ENCODE assay signal across 12 cellular contexts in genomic region chr6:46735720-46736031, GRCh38. TPM values are rescaled to one million over a fixed set of nuclear protein-coding genes. Genes with fewer than 3 reads are reported as not detected.
A peak's percentile ranks its signal among the peaks of the same experiment; 100 is the strongest.
DNase-seq lines count a peak whose midpoint lies in the region; ATAC-seq, FAIRE-seq and TF ChIP-seq lines count a peak whose summit lies in the region.
"Had no signal": no experiment of that assay in that cellular context is flagged by ENCODE, and none has a peak within 500 bp of the region (broad histone marks: within the 10 kb centered on the region; RNA-seq: fewer than 3 reads in every experiment).

No MANE protein-coding gene starts in this region.

- FAIRE-seq in endothelial cell of umbilical vein (lab: Jason Lieb, UNC): no peak

- H3K9me1 ChIP-seq in endothelial cell of umbilical vein (replicated peaks; ENCODE audit: control insufficient read depth, extremely low read depth, insufficient read depth, low read length): no peaks in the 10 kb centered on the region

- H3K9me3 ChIP-seq in PC-9 (ENCODE audit: insufficient read depth, low read depth): no peaks in the 10 kb centered on the region
- no peaks in the 10 kb centered on the region for H3K9me3 ChIP-seq in endothelial cell of umbilical vein (replicated peaks; ENCODE audit: control insufficient read depth, insufficient read depth, low read length)
- no peaks in the 10 kb centered on the region for H3K9me3 ChIP-seq in mucosa of stomach (ENCODE audit: control insufficient read depth, low read length)
- H3K9me3 ChIP-seq in thyroid gland: no peaks in the 10 kb centered on the region

- no peaks in the 10 kb centered on the region for H3K36me3 ChIP-seq in PC-9 (ENCODE audit: low read depth)
- H3K36me3 ChIP-seq in endothelial cell of umbilical vein (ENCODE audit: control insufficient read depth in 2 of 2, extremely low read depth in 1 of 2, insufficient read depth in 2 of 2, low read length in 2 of 2): no peaks in the 10 kb centered on the region
- H3K36me3 ChIP-seq in mucosa of stomach (ENCODE audit: control insufficient read depth, insufficient read depth, low read length): no peaks in the 10 kb centered on the region
- no peaks in the 10 kb centered on the region for H3K36me3 ChIP-seq in thyroid gland

- H3K4me1 ChIP-seq in PC-9 (replicated peaks; ENCODE audit: insufficient read depth) (peaks cover 35% of the 10 kb centered on the region), endothelial cell of umbilical vein (ENCODE audit: control insufficient read depth, extremely low read depth, insufficient read depth, low read length) (peaks cover 5% of the 10 kb centered on the region), mucosa of stomach (ENCODE audit: control insufficient read depth, insufficient read depth, low read length) (peaks cover 24% of the 10 kb centered on the region), thyroid gland (peaks cover 7 to 10% of the 10 kb centered on the region in 2 donors)

- peak overlapping the region; percentile 97 for H3K4me2 ChIP-seq in PC-9
- H3K4me2 ChIP-seq in endothelial cell of umbilical vein (ENCODE audit: insufficient read depth, low read length): peak overlapping the region; percentile 86

- no peaks in the 10 kb centered on the region for H4K20me1 ChIP-seq in PC-9 (ENCODE audit: insufficient read depth)
- H4K20me1 ChIP-seq in endothelial cell of umbilical vein (replicated peaks; ENCODE audit: control insufficient read depth, extremely low read depth, insufficient read depth, low read length): no peaks in the 10 kb centered on the region

- H3K9me2 ChIP-seq in PC-9 (ENCODE audit: insufficient read depth): no peaks in the 10 kb centered on the region

- 19 to 26% methylated on average over 8 of the region's 8 CpGs for WGBS in thyroid gland, 2 donors

- TF ChIP-seq CTCF in PC-9 (conservative IDR thresholded peaks at IDR 0.05) (no peak), endothelial cell of umbilical vein (IDR thresholded peaks at IDR 0.05; ENCODE audit: extremely low read depth in 1 of 2, insufficient read depth in 1 of 2, low read depth in 1 of 2, low read length in 2 of 2) (no peak), thyroid gland (IDR thresholded peaks at IDR 0.05) (no peak)

- intact Hi-C loops in PC-9 (cut with micrococcal nuclease; ENCODE audit: unreplicated experiment) (no loop called here), endothelial cell of umbilical vein (cut with micrococcal nuclease) (no loop called here), thyroid gland (cut with DNase I) (no loop called here)

- no peak overlapping the region for H3K27ac ChIP-seq in PC-9
- no peak overlapping the region for H3K27ac ChIP-seq in endothelial cell of umbilical vein (ENCODE audit: insufficient read depth, low read depth, low read length)
- peak overlapping the region in 1 of 3 donors; percentile 75 for H3K27ac ChIP-seq in thyroid gland
- H3K27ac ChIP-seq: SK-N-MC had no signal

- H3K9ac ChIP-seq in endothelial cell of umbilical vein (replicated peaks; ENCODE audit: extremely low read depth, insufficient read depth, low read length): no peak overlapping the region
- no peak overlapping the region for H3K9ac ChIP-seq in mucosa of stomach (ENCODE audit: low read length)

- DNase-seq in PC-9 (no peak), endothelial cell of umbilical vein (ENCODE audit: low read depth, low spot score) (no peak), thyroid gland (no peak), middle frontal gyrus (ENCODE audit: extremely low spot score, low spot score) (no peak), RPMI8226 (no peak)
- no peak for DNase-seq in activated CD4-positive, alpha-beta T cell treated with anti-CD3 and anti-CD28 coated beads, Interleukin-2, amount 50 U/mL, for 4 hours
- DNase-seq: cortex of kidney; NCI-H2081; stimulated activated CD4-positive, alpha-beta T cell treated with anti-CD3 and anti-CD28 coated beads, Interleukin-2, amount 100 ng/mL, for 24 hours had no signal

- H2AFZ ChIP-seq in PC-9 (peak overlapping the region; percentile 92), endothelial cell of umbilical vein (ENCODE audit: low read depth, low read length) (no peak overlapping the region)

- H3K4me3 ChIP-seq in PC-9: peak overlapping the region; percentile 76
- H3K4me3 ChIP-seq in endothelial cell of umbilical vein (replicated peaks in 1 of 3; ENCODE audit: insufficient read depth in 1 of 3, low read depth in 1 of 3, low read length in 3 of 3): no peak overlapping the region
- peak overlapping the region; percentile 2 for H3K4me3 ChIP-seq in mucosa of stomach (ENCODE audit: low read length)
- peak overlapping the region in 2 of 3 donors; percentile 60 to 76 for H3K4me3 ChIP-seq in thyroid gland (replicated peaks in 1 of 3)
- H3K4me3 ChIP-seq: SK-N-MC had no signal

- no peak for TF ChIP-seq POLR2A in endothelial cell of umbilical vein (IDR thresholded peaks at IDR 0.05; ENCODE audit: low read depth, low read length)
- no peak for TF ChIP-seq POLR2A in thyroid gland (IDR thresholded peaks at IDR 0.05)

- POLR2A ChIA-PET in PC-9 (lab: Charles Lee; ENCODE audit: unreplicated experiment) (interaction anchor here (0.6 kb wide), 1 partner anchor 70 kb away, joined by 4 read pairs; no protein-coding TSS in a partner anchor), endothelial cell of umbilical vein (lab: Charles Lee) (no interaction called here)

- H3K27me3 ChIP-seq in PC-9 (ENCODE audit: insufficient read depth, low read depth) (no peaks in the 10 kb centered on the region), endothelial cell of umbilical vein (ENCODE audit: control insufficient read depth in 2 of 2, insufficient read depth in 2 of 2, low read length in 2 of 2) (peaks cover 33 to 46% of the 10 kb centered on the region in 2 experiments), mucosa of stomach (ENCODE audit: control insufficient read depth, insufficient read depth, low read length) (peaks cover 29% of the 10 kb centered on the region), thyroid gland (no peaks in the 10 kb centered on the region)

- CTCF ChIA-PET in PC-9 (lab: Charles Lee) (interaction anchor here (0.6 kb wide), 1 partner anchor 51 kb away, joined by 6 read pairs; no protein-coding TSS in a partner anchor), endothelial cell of umbilical vein (lab: Charles Lee) (no interaction called here)

- H3F3A ChIP-seq in PC-9 (ENCODE audit: insufficient read depth, low read depth): peaks cover 20% of the 10 kb centered on the region; the same call in 1 of the 2 replicates

- no peak for ATAC-seq in GM21717 (IDR thresholded peaks at IDR 0.05; ENCODE audit: unreplicated experiment)

- BruUV-seq in PC-9 (replicated peaks; lab: Mats Ljungman, UMichigan): no TSS peak
- no TSS peak for BruUV-seq in endothelial cell of umbilical vein (replicated peaks; lab: Mats Ljungman, UMichigan)

- H3K79me2 ChIP-seq in PC-9 (ENCODE audit: low read depth) (no peaks in the 10 kb centered on the region), endothelial cell of umbilical vein (ENCODE audit: control insufficient read depth, insufficient read depth, low read length) (no peaks in the 10 kb centered on the region)

- dilution Hi-C loops in endothelial cell of umbilical vein (cut with MboI; ENCODE audit: extremely low pct_ligation_motif_present, low sequenced_read_pairs): no loop called here

TF ChIP-seq in endothelial cell of umbilical vein, 7 proteins besides CTCF, POLR2A, EP300 and RAD21 (continues in another document):
- TF ChIP-seq GATA2 (IDR thresholded peaks at IDR 0.05; ENCODE audit: insufficient read depth, insufficient read length, low read depth, low read length): no peak

RNA-seq across cellular contexts. Expression of gene PLA2G7, which starts 0.5 kb away (rescaled TPM):
- 0.68 and 0.98 TPM in 2 replicates for total RNA-seq in PC-9 (2021)
- total RNA-seq in endothelial cell of umbilical vein: not detected in 2 replicates
- not detected in 2 replicates for polyA plus RNA-seq in endothelial cell of umbilical vein
- not detected in 2 replicates for polyA plus RNA-seq in endothelial cell of umbilical vein (2011; cell fraction: cytosol; rRNA removed)
- polyA plus RNA-seq in endothelial cell of umbilical vein (2011; cell fraction: nucleus; rRNA removed): not detected in 2 replicates
- polyA plus RNA-seq in endothelial cell of umbilical vein (2012): not detected in 2 replicates
- not detected in 2 replicates for polyA minus RNA-seq in endothelial cell of umbilical vein
- polyA minus RNA-seq in endothelial cell of umbilical vein (2011; cell fraction: cytosol; rRNA and poly(A)+ RNA removed): not detected
- polyA minus RNA-seq in endothelial cell of umbilical vein (2011; cell fraction: nucleus; rRNA and poly(A)+ RNA removed): not detected in 2 replicates
- total RNA-seq in thyroid gland: 10 to 100 TPM; 10.0 to 14.3 (median 11.6) TPM

RNA-seq across cellular contexts. Expression of gene ANKRD66, which starts 11.1 kb away (rescaled TPM):
- total RNA-seq in PC-9 (2021) (not detected in 2 replicates), endothelial cell of umbilical vein (not detected in 2 replicates), thyroid gland (not detected)
- polyA plus RNA-seq in endothelial cell of umbilical vein: not detected in 2 replicates
- not detected in 2 replicates for polyA plus RNA-seq in endothelial cell of umbilical vein (2011; cell fraction: cytosol; rRNA removed)
- not detected in 2 replicates for polyA plus RNA-seq in endothelial cell of umbilical vein (2011; cell fraction: nucleus; rRNA removed)
- polyA plus RNA-seq in endothelial cell of umbilical vein (2012): not detected in 2 replicates
- polyA minus RNA-seq in endothelial cell of umbilical vein: not detected in 2 replicates
- not detected for polyA minus RNA-seq in endothelial cell of umbilical vein (2011; cell fraction: cytosol; rRNA and poly(A)+ RNA removed)
- polyA minus RNA-seq in endothelial cell of umbilical vein (2011; cell fraction: nucleus; rRNA and poly(A)+ RNA removed): not detected in 2 replicates

RNA-seq across cellular contexts. Expression of gene TDRD6, which starts 48.0 kb away (rescaled TPM):
- total RNA-seq in PC-9 (2021) (0.23 and 0.57 TPM in 2 replicates), endothelial cell of umbilical vein (0.05 TPM in 1 of 2 replicates, not detected in the other), thyroid gland (1 to 10 TPM in 3 of 4 donors, under 1 TPM in 1; 0.88 to 1.8 (median 1.4) TPM)
- under 0.01 and 0.13 TPM in 2 replicates for polyA plus RNA-seq in endothelial cell of umbilical vein
- not detected in 2 replicates for polyA plus RNA-seq in endothelial cell of umbilical vein (2011; cell fraction: cytosol; rRNA removed)
- 0.21 and 0.22 TPM in 2 replicates for polyA plus RNA-seq in endothelial cell of umbilical vein (2011; cell fraction: nucleus; rRNA removed)
- not detected in 2 replicates for polyA plus RNA-seq in endothelial cell of umbilical vein (2012)
- 0.08 TPM in 1 of 2 replicates, not detected in the other for polyA minus RNA-seq in endothelial cell of umbilical vein
- not detected for polyA minus RNA-seq in endothelial cell of umbilical vein (2011; cell fraction: cytosol; rRNA and poly(A)+ RNA removed)
- 0.05 and 0.14 TPM in 2 replicates for polyA minus RNA-seq in endothelial cell of umbilical vein (2011; cell fraction: nucleus; rRNA and poly(A)+ RNA removed)

RNA-seq across cellular contexts. Expression of gene MEP1A, which starts 57.5 kb away (rescaled TPM):
- total RNA-seq in PC-9 (2021) (not detected in 2 replicates), endothelial cell of umbilical vein (not detected in 2 replicates), thyroid gland (not detected)
- polyA plus RNA-seq in endothelial cell of umbilical vein: not detected in 2 replicates
- polyA plus RNA-seq in endothelial cell of umbilical vein (2011; cell fraction: cytosol; rRNA removed): not detected in 2 replicates
- not detected in 2 replicates for polyA plus RNA-seq in endothelial cell of umbilical vein (2011; cell fraction: nucleus; rRNA removed)
- polyA plus RNA-seq in endothelial cell of umbilical vein (2012): not detected in 2 replicates
- not detected in 2 replicates for polyA minus RNA-seq in endothelial cell of umbilical vein
- not detected for polyA minus RNA-seq in endothelial cell of umbilical vein (2011; cell fraction: cytosol; rRNA and poly(A)+ RNA removed)
- not detected in 2 replicates for polyA minus RNA-seq in endothelial cell of umbilical vein (2011; cell fraction: nucleus; rRNA and poly(A)+ RNA removed)

Comparison
In these comparisons a context has a peak if more than half of its experiments do, and no peak if none do; other contexts are left out.
1. H3K4me3 ChIP-seq: peak in PC-9 (single experiment), mucosa of stomach (single experiment) and thyroid gland (2 of 3); none in endothelial cell of umbilical vein (0 of 3).